In the genomic region with DNA sequence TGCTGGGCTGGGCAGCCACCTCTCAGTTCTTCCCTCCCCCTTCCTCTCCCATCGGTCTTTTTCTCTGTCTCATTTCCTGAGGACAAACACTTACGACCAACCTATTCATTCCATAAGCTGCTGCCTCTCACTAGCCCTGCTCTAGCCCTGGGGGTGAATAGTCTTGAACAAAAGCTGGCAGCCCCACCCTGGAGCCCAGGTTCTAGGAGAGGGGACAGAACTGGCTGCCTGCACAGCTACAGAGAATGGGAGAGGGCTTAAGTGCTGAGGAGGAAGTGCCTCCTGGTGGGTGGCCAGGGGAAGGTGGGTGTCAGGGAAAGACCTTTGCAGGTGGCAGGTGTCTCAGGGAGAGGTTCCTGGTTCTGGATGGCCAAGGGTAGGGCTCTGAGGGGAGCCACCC, we compare ENCODE assay signal across 22 cellular contexts. TPM values are rescaled to one million over a fixed set of nuclear protein-coding genes. Genes with fewer than 3 reads are reported as not detected.
A peak's percentile ranks its signal among the peaks of the same experiment; 100 is the strongest.
DNase-seq lines count a peak whose midpoint lies in the region; ATAC-seq and TF ChIP-seq lines count a peak whose summit lies in the region.
"Had no signal": no experiment of that assay in that cellular context is flagged by ENCODE, and none has a peak within 500 bp of the region (broad histone marks: within the 10 kb centered on the region; RNA-seq: fewer than 3 reads in every experiment).

No MANE protein-coding gene starts in this region.

- no peak for ATAC-seq in activated T-helper 17 cell treated with anti-CD3 and anti-CD28 coated beads, Interleukin-2, amount 50 U/mL, for 72 hours (replicated peaks)
- no peak for ATAC-seq in GM21717 (IDR thresholded peaks at IDR 0.05; ENCODE audit: unreplicated experiment)
- ATAC-seq: A549 had no signal

- H4K20me1 ChIP-seq in Loucy (ENCODE audit: insufficient read depth, low read length, poor library complexity, severe bottlenecking), result no peaks in the 10 kb centered on the region

- H3K4me1 ChIP-seq in Loucy (ENCODE audit: insufficient read depth, low read length, poor library complexity, severe bottlenecking), result peaks cover 3% of the 10 kb centered on the region
- H3K4me1 ChIP-seq: A549, suprapubic skin had no signal

- no peaks in the 10 kb centered on the region for H3K9me2 ChIP-seq in Loucy (replicated peaks; ENCODE audit: low read depth, low read length)

- no peaks in the 10 kb centered on the region for H3K27me3 Mint-ChIP-seq in activated T-helper 17 cell treated with anti-CD3 and anti-CD28 coated beads, Interleukin-2, amount 50 U/mL, for 72 hours

- H3K27me3 ChIP-seq in Loucy (ENCODE audit: insufficient read depth, low read length, poor library complexity, severe bottlenecking), result no peaks in the 10 kb centered on the region
- H3K27me3 ChIP-seq: esophagus muscularis mucosa, spleen, suprapubic skin had no signal

- H3F3A ChIP-seq in Loucy (ENCODE audit: low read depth), result no peaks in the 10 kb centered on the region

- no peaks in the 10 kb centered on the region for H3K4me1 Mint-ChIP-seq in activated T-helper 17 cell treated with anti-CD3 and anti-CD28 coated beads, Interleukin-2, amount 50 U/mL, for 72 hours

- TF ChIP-seq CTCF in Loucy (conservative IDR thresholded peaks at IDR 0.05; ENCODE audit: low read length) (no peak), retinal pigment epithelial cell (conservative IDR thresholded peaks at IDR 0.05; ENCODE audit: low read depth, low read length) (peak; percentile 20)

- H2AFZ ChIP-seq in Loucy (ENCODE audit: low read length), result peak overlapping the region; percentile 71; the same call in 1 of the 2 replicates

- DNase-seq in NCI-H748 (lab: John Stamatoyannopoulos, UW; ENCODE audit: unreplicated experiment) (peak; percentile 13), NCI-H748 treated with DMSO at 0.1 percent for 48 hours (lab: John Stamatoyannopoulos, UW) (no peak), retinal pigment epithelial cell (ENCODE audit: low read depth) (no peak), HEK293T (ENCODE audit: extremely low spot score) (no peak), NCI-H524 (lab: John Stamatoyannopoulos, UW) (no peak)
- DNase-seq: activated CD4-positive, alpha-beta T cell treated with anti-CD3 and anti-CD28 coated beads, Interleukin-2, amount 50 U/mL, for 1 hour; activated gamma-delta T cell treated with Interleukin-2 at 50 U/mL for 16 hours; amniotic stem cell; C1 segment of cervical spinal cord; caudate nucleus; DMS 273 treated with DMSO at 0.1 percent for 48 hours; Kasumi-1; midbrain; NCI-H1105; SHP77 treated with DMSO at 0.1 percent for 48 hours; spleen had no signal

- H3K9ac ChIP-seq in Loucy (ENCODE audit: low read depth, low read length, poor library complexity, severe bottlenecking), result no peak overlapping the region

- H3K9me3 Mint-ChIP-seq in activated T-helper 17 cell treated with anti-CD3 and anti-CD28 coated beads, Interleukin-2, amount 50 U/mL, for 72 hours, result no peaks in the 10 kb centered on the region

- no peaks in the 10 kb centered on the region for H3K9me3 ChIP-seq in Loucy (ENCODE audit: insufficient read depth, low read depth, low read length)
- H3K9me3 ChIP-seq: A549, esophagus muscularis mucosa, spleen, suprapubic skin had no signal

- peak overlapping the region; percentile 7 for H3K4me2 ChIP-seq in Loucy (ENCODE audit: low read depth, low read length, poor library complexity, severe bottlenecking)
- H3K4me2 ChIP-seq: A549 had no signal

- CTCF ChIA-PET in HEK293T (lab: Yijun Ruan, JAX), result no interaction called here

- no peak overlapping the region for H3K4me3 ChIP-seq in Loucy (ENCODE audit: low read length, poor library complexity, severe bottlenecking)
- H3K4me3 ChIP-seq in retinal pigment epithelial cell (ENCODE audit: low read length), result no peak overlapping the region
- H3K4me3 ChIP-seq: A549, esophagus muscularis mucosa, spleen, suprapubic skin had no signal

- no peaks in the 10 kb centered on the region for H3K36me3 Mint-ChIP-seq in activated T-helper 17 cell treated with anti-CD3 and anti-CD28 coated beads, Interleukin-2, amount 50 U/mL, for 72 hours (ENCODE audit: low read depth)

- peak overlapping the region; percentile 69 for H3K27ac Mint-ChIP-seq in activated T-helper 17 cell treated with anti-CD3 and anti-CD28 coated beads, Interleukin-2, amount 50 U/mL, for 72 hours

- H3K79me2 ChIP-seq in Loucy (ENCODE audit: insufficient read depth, low read length), result no peaks in the 10 kb centered on the region

- POLR2A ChIA-PET in HEK293T (lab: Yijun Ruan, JAX), result no interaction called here

- H3K36me3 ChIP-seq in Loucy (ENCODE audit: insufficient read depth, low read length), result no peaks in the 10 kb centered on the region
- H3K36me3 ChIP-seq: esophagus muscularis mucosa, spleen, suprapubic skin had no signal

- H3K4me3 Mint-ChIP-seq in activated T-helper 17 cell treated with anti-CD3 and anti-CD28 coated beads, Interleukin-2, amount 50 U/mL, for 72 hours, result no peak overlapping the region

TF ChIP-seq in HEK293T, 16 proteins besides CTCF, POLR2A, EP300 and RAD21:
- TF ChIP-seq SP1 (IDR thresholded peaks at IDR 0.05), result no peak
- no peak for TF ChIP-seq ELF4 (IDR thresholded peaks at IDR 0.05)
- no peak for TF ChIP-seq FOXA1 (IDR thresholded peaks at IDR 0.05)
- TF ChIP-seq CTBP1 (IDR thresholded peaks at IDR 0.05; ENCODE audit: borderline replicate concordance), result no peak
- no peak for TF ChIP-seq FOXK2 (IDR thresholded peaks at IDR 0.05)
- no peak for TF ChIP-seq SUZ12 (IDR thresholded peaks at IDR 0.05)
- TF ChIP-seq FOXM1 (IDR thresholded peaks at IDR 0.05; ENCODE audit: borderline replicate concordance), result no peak
- TF ChIP-seq, protein P1, sequence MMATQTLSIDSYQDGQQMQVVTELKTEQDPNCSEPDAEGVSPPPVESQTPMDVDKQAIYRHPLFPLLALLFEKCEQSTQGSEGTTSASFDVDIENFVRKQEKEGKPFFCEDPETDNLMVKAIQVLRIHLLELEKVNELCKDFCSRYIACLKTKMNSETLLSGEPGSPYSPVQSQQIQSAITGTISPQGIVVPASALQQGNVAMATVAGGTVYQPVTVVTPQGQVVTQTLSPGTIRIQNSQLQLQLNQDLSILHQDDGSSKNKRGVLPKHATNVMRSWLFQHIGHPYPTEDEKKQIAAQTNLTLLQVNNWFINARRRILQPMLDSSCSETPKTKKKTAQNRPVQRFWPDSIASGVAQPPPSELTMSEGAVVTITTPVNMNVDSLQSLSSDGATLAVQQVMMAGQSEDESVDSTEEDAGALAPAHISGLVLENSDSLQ (IDR thresholded peaks at IDR 0.05), result no peak
- no peak for TF ChIP-seq TARDBP (IDR thresholded peaks at IDR 0.05)
- no peak for TF ChIP-seq ARNT (IDR thresholded peaks at IDR 0.05)
- TF ChIP-seq BHLHE40 (IDR thresholded peaks at IDR 0.05; ENCODE audit: borderline replicate concordance), result no peak
- no peak for TF ChIP-seq ZNF384 (IDR thresholded peaks at IDR 0.05)
- no peak for TF ChIP-seq HDGF (IDR thresholded peaks at IDR 0.05; ENCODE audit: borderline replicate concordance)
- no peak for TF ChIP-seq NFRKB (IDR thresholded peaks at IDR 0.05)
- no peak for TF ChIP-seq LEF1 (IDR thresholded peaks at IDR 0.05; ENCODE audit: borderline replicate concordance)

RNA-seq across cellular contexts. Expression of gene ANO7, which starts 22.8 kb away (rescaled TPM):
- 10 to 100 TPM in 1 of 2 donors, 1 to 10 TPM in 1; 1.6 to 12.8 TPM for total RNA-seq in activated T-helper 17 cell treated with anti-CD3 and anti-CD28 coated beads, Interleukin-2, amount 50 U/mL, for 72 hours
